ENCODE assay signal across 1 cellular context in genomic region chr15:74613953-74614743, GRCh38.
TF ChIP-seq lines count a peak whose summit lies in the region.

No MANE protein-coding gene starts in this region.

TF ChIP-seq in K562, 482 proteins besides CTCF, POLR2A, EP300 and RAD21 (continued from another document):
- TF ChIP-seq PRDM10 (IDR thresholded peaks at IDR 0.05; ENCODE audit: partially characterized antibody) (peak; percentile 91), NFE2L1 (tag; IDR thresholded peaks at IDR 0.05; ENCODE audit: borderline replicate concordance, low read depth) (no peak), ZBTB7A (IDR thresholded peaks at IDR 0.05; ENCODE audit: borderline replicate concordance, control insufficient read depth, low read depth, low read length) (0 out of 2 replicates have a peak, but pooled peaks have one; percentile 8), PRPF4 (IDR thresholded peaks at IDR 0.05; ENCODE audit: insufficient read depth, low read depth, low read length, poor library complexity, severe bottlenecking) (no peak), ZNF561 (CRISPR knock-in tag; conservative IDR thresholded peaks at IDR 0.05) (no peak), ATF7 (IDR thresholded peaks at IDR 0.05) (peak; percentile 38; the same call in 1 of the 2 replicates), GABPB2 (CRISPR knock-in tag; conservative IDR thresholded peaks at IDR 0.05) (no peak)
- TF ChIP-seq, protein P1, sequence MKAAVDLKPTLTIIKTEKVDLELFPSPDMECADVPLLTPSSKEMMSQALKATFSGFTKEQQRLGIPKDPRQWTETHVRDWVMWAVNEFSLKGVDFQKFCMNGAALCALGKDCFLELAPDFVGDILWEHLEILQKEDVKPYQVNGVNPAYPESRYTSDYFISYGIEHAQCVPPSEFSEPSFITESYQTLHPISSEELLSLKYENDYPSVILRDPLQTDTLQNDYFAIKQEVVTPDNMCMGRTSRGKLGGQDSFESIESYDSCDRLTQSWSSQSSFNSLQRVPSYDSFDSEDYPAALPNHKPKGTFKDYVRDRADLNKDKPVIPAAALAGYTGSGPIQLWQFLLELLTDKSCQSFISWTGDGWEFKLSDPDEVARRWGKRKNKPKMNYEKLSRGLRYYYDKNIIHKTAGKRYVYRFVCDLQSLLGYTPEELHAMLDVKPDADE (conservative IDR thresholded peaks at IDR 0.05; ENCODE audit: control insufficient read depth, low read depth, low read length), result no peak
- TF ChIP-seq, protein P2, sequence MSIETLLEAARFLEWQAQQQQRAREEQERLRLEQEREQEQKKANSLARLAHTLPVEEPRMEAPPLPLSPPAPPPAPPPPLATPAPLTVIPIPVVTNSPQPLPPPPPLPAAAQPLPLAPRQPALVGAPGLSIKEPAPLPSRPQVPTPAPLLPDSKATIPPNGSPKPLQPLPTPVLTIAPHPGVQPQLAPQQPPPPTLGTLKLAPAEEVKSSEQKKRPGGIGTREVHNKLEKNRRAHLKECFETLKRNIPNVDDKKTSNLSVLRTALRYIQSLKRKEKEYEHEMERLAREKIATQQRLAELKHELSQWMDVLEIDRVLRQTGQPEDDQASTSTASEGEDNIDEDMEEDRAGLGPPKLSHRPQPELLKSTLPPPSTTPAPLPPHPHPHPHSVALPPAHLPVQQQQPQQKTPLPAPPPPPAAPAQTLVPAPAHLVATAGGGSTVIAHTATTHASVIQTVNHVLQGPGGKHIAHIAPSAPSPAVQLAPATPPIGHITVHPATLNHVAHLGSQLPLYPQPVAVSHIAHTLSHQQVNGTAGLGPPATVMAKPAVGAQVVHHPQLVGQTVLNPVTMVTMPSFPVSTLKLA (conservative IDR thresholded peaks at IDR 0.05), result no peak
